Comparison of ENCODE assay signal across 8 cellular contexts in the genomic region with DNA sequence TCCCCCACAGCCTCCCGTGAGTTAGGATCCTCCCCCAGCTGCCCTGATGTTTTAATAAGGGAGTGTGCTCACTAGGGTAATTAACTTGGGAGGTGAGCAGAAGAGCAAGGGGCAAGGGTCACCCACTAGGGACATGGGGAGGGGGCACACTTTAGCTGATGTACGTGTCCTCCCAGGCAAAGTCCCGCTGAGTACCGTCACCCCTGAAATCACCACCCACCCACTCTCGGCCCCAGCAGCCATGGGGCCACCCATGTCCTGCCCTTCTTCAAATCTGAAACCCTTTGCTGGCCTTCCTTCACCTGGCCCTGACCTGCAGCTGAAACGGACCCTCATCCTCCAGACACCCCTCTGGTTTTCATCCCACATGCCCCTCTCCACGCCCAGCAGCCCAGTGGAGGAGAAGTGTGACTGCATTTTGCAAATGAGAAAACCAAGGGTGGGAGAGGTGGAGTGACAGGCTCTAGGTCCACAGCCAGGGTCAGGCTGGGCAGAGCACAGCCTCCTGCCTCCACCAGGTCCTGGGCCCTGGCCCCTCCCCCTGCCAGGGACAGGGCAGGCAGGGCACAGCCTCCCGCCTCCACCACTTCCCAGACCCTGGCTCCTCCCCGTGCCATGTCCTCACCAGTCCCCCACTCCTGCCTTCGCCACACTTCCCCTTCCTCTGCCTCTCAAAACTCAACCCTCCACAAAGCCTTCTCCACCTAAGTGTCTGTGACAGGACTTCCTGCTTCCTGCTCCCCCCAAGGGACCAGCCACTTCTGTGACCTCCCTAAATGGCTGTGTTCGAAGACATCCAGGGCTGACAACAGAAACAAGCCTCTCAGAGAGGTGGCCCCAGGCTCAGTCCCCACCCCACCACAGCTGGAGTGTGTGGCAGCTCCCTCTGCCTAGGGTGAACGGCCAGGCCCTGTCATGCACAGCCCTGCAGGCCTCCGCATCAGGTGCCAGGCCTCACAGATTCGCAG. TPM values are rescaled to one million over a fixed set of nuclear protein-coding genes. Genes with fewer than 3 reads are reported as not detected.
DNase-seq lines count a peak whose midpoint lies in the region; ATAC-seq and TF ChIP-seq lines count a peak whose summit lies in the region.

No MANE protein-coding gene starts in this region.

- H3K27me3 ChIP-seq in CD8-positive, alpha-beta T cell (ENCODE audit: insufficient read depth, low read length): no peaks in the 10 kb centered on the region

- H3K4me1 Mint-ChIP-seq in CD8-positive, alpha-beta T cell (ENCODE audit: low read depth): peaks cover 39% of the 10 kb centered on the region
- peaks cover 57% of the 10 kb centered on the region for H3K4me1 Mint-ChIP-seq in stimulated activated naive CD8-positive, alpha-beta T cell treated with anti-CD3 and anti-CD28 coated beads, Interleukin-15, amount 100 ng/mL, for 72 hours
- H3K4me1 Mint-ChIP-seq in HFFc6 (ENCODE audit: low read depth): peaks cover 13% of the 10 kb centered on the region

- peak overlapping the region; percentile 72 for H3K27ac ChIP-seq in CD8-positive, alpha-beta T cell (ENCODE audit: low read depth, low read length)

- peak; percentile 14 to 71 (median 51) for DNase-seq in CD8-positive, alpha-beta T cell
- DNase-seq in activated CD4-positive, alpha-beta T cell treated with anti-CD3 and anti-CD28 coated beads, Interleukin-2, amount 50 U/mL, for 48 hours: peak; percentile 28 to 43
- peak; percentile 87 for DNase-seq in cardiac septum (ENCODE audit: low spot score)
- DNase-seq in stimulated activated naive CD8-positive, alpha-beta T cell treated with anti-CD3 and anti-CD28 coated beads, Interleukin-15, amount 100 ng/mL, for 72 hours: peak in 1 of 2 donors; percentile 39
- DNase-seq in G401 (ENCODE audit: low spot score): no peak
- DNase-seq in HFFc6: no peak

- peaks cover 28% of the 10 kb centered on the region for H3K36me3 Mint-ChIP-seq in CD8-positive, alpha-beta T cell
- no peaks in the 10 kb centered on the region for H3K36me3 Mint-ChIP-seq in HFFc6 (ENCODE audit: low read depth)

- no peaks in the 10 kb centered on the region for H3K27me3 Mint-ChIP-seq in CD8-positive, alpha-beta T cell (ENCODE audit: low read depth)
- H3K27me3 Mint-ChIP-seq in stimulated activated naive CD8-positive, alpha-beta T cell treated with anti-CD3 and anti-CD28 coated beads, Interleukin-15, amount 100 ng/mL, for 72 hours: no peaks in the 10 kb centered on the region
- peaks cover 8% of the 10 kb centered on the region; the same call in 1 of the 2 replicates for H3K27me3 Mint-ChIP-seq in HFFc6 (ENCODE audit: insufficient read depth)

- in situ Hi-C loops in G401 (cut with HindIII; ENCODE audit: low sequenced_read_pairs): no loop called here

- ATAC-seq in CD8-positive, alpha-beta T cell: peak; percentile 85
- ATAC-seq in GM19463 (IDR thresholded peaks at IDR 0.05; ENCODE audit: unreplicated experiment) (peak; percentile 85), HG03442 (IDR thresholded peaks at IDR 0.05; ENCODE audit: unreplicated experiment) (peak; percentile 89)
- peak; percentile 77 for ATAC-seq in stimulated activated naive CD8-positive, alpha-beta T cell treated with anti-CD3 and anti-CD28 coated beads, Interleukin-15, amount 100 ng/mL, for 72 hours

- no peaks in the 10 kb centered on the region for H3K9me3 ChIP-seq in CD8-positive, alpha-beta T cell (ENCODE audit: low read length)

- H3K4me3 Mint-ChIP-seq in CD8-positive, alpha-beta T cell: peak overlapping the region; percentile 69
- H3K4me3 Mint-ChIP-seq in stimulated activated naive CD8-positive, alpha-beta T cell treated with anti-CD3 and anti-CD28 coated beads, Interleukin-15, amount 100 ng/mL, for 72 hours: peak overlapping the region; percentile 39 to 70
- no peak overlapping the region; the same call in 1 of the 2 replicates for H3K4me3 Mint-ChIP-seq in HFFc6

- peak overlapping the region; percentile 34 for H3K4me3 ChIP-seq in CD8-positive, alpha-beta T cell (ENCODE audit: low read depth, low read length)

- H3K9me3 Mint-ChIP-seq in CD8-positive, alpha-beta T cell: no peaks in the 10 kb centered on the region
- no peaks in the 10 kb centered on the region for H3K9me3 Mint-ChIP-seq in stimulated activated naive CD8-positive, alpha-beta T cell treated with anti-CD3 and anti-CD28 coated beads, Interleukin-15, amount 100 ng/mL, for 72 hours
- H3K9me3 Mint-ChIP-seq in HFFc6: no peaks in the 10 kb centered on the region

- CTCF ChIA-PET in CD8-positive, alpha-beta T cell (lab: Charles Lee): interaction anchor here (1.1 to 1.5 kb wide), 3 partner anchors 11 to 49 kb away, joined by 3 to 5 read pairs (median 3); no protein-coding TSS in a partner anchor

- H3K36me3 ChIP-seq in CD8-positive, alpha-beta T cell (ENCODE audit: insufficient read depth, low read length): peaks cover 6% of the 10 kb centered on the region

- intact Hi-C loops in CD8-positive, alpha-beta T cell (cut with DNase I, micrococcal nuclease): loop anchor here (1.0 to 2.0 kb wide), 2 partner anchors 14 to 15 kb away; a partner anchor contains a TSS
- intact Hi-C loops in cardiac septum (cut with DNase I): loop anchor here (2.0 kb wide), 1 partner anchor 14 kb away; no protein-coding TSS in a partner anchor

- no peak for TF ChIP-seq CTCF in CD8-positive, alpha-beta T cell (IDR thresholded peaks at IDR 0.05)
- no peak for TF ChIP-seq CTCF in HFFc6 (IDR thresholded peaks at IDR 0.05)

- H3K4me1 ChIP-seq in CD8-positive, alpha-beta T cell (ENCODE audit: insufficient read depth, low read length): peaks cover 52% of the 10 kb centered on the region

- POLR2A ChIA-PET in CD8-positive, alpha-beta T cell (lab: Charles Lee): interaction anchor here (1.5 to 1.6 kb wide), 2 partner anchors 15 to 152 kb away, joined by 3 read pairs; a partner anchor contains a TSS

- H3K27ac Mint-ChIP-seq in CD8-positive, alpha-beta T cell: peak overlapping the region; percentile 98
- peak overlapping the region; percentile 93 to 97 for H3K27ac Mint-ChIP-seq in stimulated activated naive CD8-positive, alpha-beta T cell treated with anti-CD3 and anti-CD28 coated beads, Interleukin-15, amount 100 ng/mL, for 72 hours
- no peak overlapping the region for H3K27ac Mint-ChIP-seq in HFFc6

RNA-seq across cellular contexts. Expression of a gene that starts 15.1 kb away (rescaled TPM):
- 10 to 100 TPM; 17.5 to 17.7 TPM for total RNA-seq in CD8-positive, alpha-beta T cell
- total RNA-seq in cardiac septum: 47.6 TPM
- total RNA-seq in G401 (2014; rRNA removed; shearing (Covaris generic)): not detected in 2 replicates
- total RNA-seq in HFFc6 (2021; fragmentation: NEBNext Ultra II Directional; extraction: Animal tissue kit (Norgen Biotek cat#: 25700)): 1 to 10 TPM in 5 of 6 experiments, under 1 TPM in 1; 0.80 to 1.4 (median 1.2) TPM

RNA-seq across cellular contexts. Expression of a gene that starts 39.1 kb away (rescaled TPM):
- not detected for total RNA-seq in CD8-positive, alpha-beta T cell
- 0.54 TPM for total RNA-seq in cardiac septum
- total RNA-seq in G401 (2014; rRNA removed; shearing (Covaris generic)): not detected in 2 replicates
- total RNA-seq in HFFc6 (2021; fragmentation: NEBNext Ultra II Directional; extraction: Animal tissue kit (Norgen Biotek cat#: 25700)): not detected

RNA-seq across cellular contexts. Expression of a gene that starts 50.3 kb away (rescaled TPM):
- total RNA-seq in CD8-positive, alpha-beta T cell: 10 to 100 TPM; 31.0 to 31.8 TPM
- 28.2 TPM for total RNA-seq in cardiac septum
- total RNA-seq in G401 (2014; rRNA removed; shearing (Covaris generic)): 94.6 and 98.6 TPM in 2 replicates
- 100 to 1,000 TPM; 119 to 137 (median 129) TPM for total RNA-seq in HFFc6 (2021; fragmentation: NEBNext Ultra II Directional; extraction: Animal tissue kit (Norgen Biotek cat#: 25700))

Comparison
In these comparisons a context has a peak if more than half of its experiments do, and no peak if none do; other contexts are left out.
1. DNase-seq: peak in CD8-positive, alpha-beta T cell (7 of 7), activated CD4-positive, alpha-beta T cell treated with anti-CD3 and anti-CD28 coated beads, Interleukin-2, amount 50 U/mL, for 48 hours (2 of 2) and cardiac septum (single experiment); none in G401 (single experiment) and HFFc6 (single experiment).
2. RNA of a gene that starts 15.1 kb away (total RNA-seq): 47.6 TPM in cardiac septum (single experiment) and 17.5 to 17.7 TPM in CD8-positive, alpha-beta T cell; 0.80 to 1.4 TPM in HFFc6 and not detected in G401; every median in the first group is over 4 times any median in the second.
3. Peak in every context shown above with its lines, with median percentiles within 50 percentile points of each other: ATAC-seq.